Comparison of ENCODE assay signal across 12 cellular contexts in the genomic region with DNA sequence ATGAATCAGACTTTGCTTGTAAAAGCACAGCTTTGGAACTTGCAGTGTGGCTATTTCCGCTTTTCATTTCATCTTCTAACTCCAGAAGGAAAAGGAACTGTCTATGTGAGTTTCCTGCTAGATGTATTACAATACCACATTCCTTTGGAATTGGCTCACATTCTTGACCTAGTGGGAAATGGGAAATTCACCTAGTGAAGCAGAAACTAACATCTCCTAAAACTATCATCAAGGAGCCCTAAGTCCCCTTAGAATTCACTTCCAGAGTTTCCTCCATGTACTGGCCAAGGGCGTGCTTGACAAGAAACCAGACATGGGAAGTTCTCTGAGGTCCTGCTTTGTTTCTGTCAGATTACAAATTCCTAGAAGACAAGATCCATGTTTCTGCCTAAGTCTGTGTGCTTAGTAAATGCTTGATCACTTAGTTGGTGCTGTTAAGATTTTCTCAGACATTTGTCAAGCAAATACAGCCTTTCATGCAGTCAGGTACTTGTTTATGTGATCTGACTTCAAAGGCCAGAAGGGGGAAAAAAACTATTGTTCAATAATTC.
DNase-seq lines count a peak whose midpoint lies in the region; ATAC-seq and TF ChIP-seq lines count a peak whose summit lies in the region.
"Had no signal": no experiment of that assay in that cellular context is flagged by ENCODE, and none has a peak within 500 bp of the region (broad histone marks: within the 10 kb centered on the region; RNA-seq: fewer than 3 reads in every experiment).

No MANE protein-coding gene starts in this region.

- H3K27me3 ChIP-seq in RWPE2 (ENCODE audit: insufficient read depth, poor library complexity, severe bottlenecking) (no peaks in the 10 kb centered on the region), gastroesophageal sphincter (no peaks in the 10 kb centered on the region), neuronal stem cell (ENCODE audit: control insufficient read depth in 3 of 3, insufficient read depth in 3 of 3, low read depth in 1 of 3, low read length in 3 of 3) (no peaks in the 10 kb centered on the region)

- ATAC-seq in RWPE2 (ENCODE audit: low read depth) (peak; percentile 93), gastroesophageal sphincter (peak; percentile 12)
- ATAC-seq: stimulated activated effector memory CD8-positive, alpha-beta T cell treated with anti-CD3 and anti-CD28 coated beads, Interleukin-12 subunit alpha, Interleukin-12 subunit beta, amount 100 ng/mL, for 72 hours had no signal

- TF ChIP-seq CTCF in RWPE2 (IDR thresholded peaks at IDR 0.05; ENCODE audit: poor library complexity, severe bottlenecking) (no peak), gastroesophageal sphincter (IDR thresholded peaks at IDR 0.05) (no peak)

- H3K14ac ChIP-seq in neuronal stem cell (ENCODE audit: low read length): no peak overlapping the region

- no peak for TF ChIP-seq EP300 in gastroesophageal sphincter (IDR thresholded peaks at IDR 0.05)

- H3K9ac ChIP-seq in neuronal stem cell (ENCODE audit: low read depth, low read length, poor library complexity): no peak overlapping the region

- no peak overlapping the region for H3K4me2 ChIP-seq in neuronal stem cell (ENCODE audit: insufficient read depth, low read length, poor library complexity, severe bottlenecking)

- no peak overlapping the region for H2BK15ac ChIP-seq in neuronal stem cell (ENCODE audit: low read length)

- no peak overlapping the region for H4K91ac ChIP-seq in neuronal stem cell (ENCODE audit: low read depth, low read length, poor library complexity)

- no peak overlapping the region for H3K18ac ChIP-seq in neuronal stem cell (ENCODE audit: low read length)

- no peak overlapping the region for H2BK5ac ChIP-seq in neuronal stem cell (ENCODE audit: low read length)

- H3K4me3 ChIP-seq in RWPE2 (ENCODE audit: severe bottlenecking) (no peak overlapping the region), gastroesophageal sphincter (no peak overlapping the region), neuronal stem cell (ENCODE audit: low read length in 2 of 2) (no peak overlapping the region)

- H3K27ac ChIP-seq in RWPE2 (ENCODE audit: poor library complexity, severe bottlenecking) (peak overlapping the region; percentile 75), gastroesophageal sphincter (peak overlapping the region; percentile 79 to 91 (median 83)), neuronal stem cell (replicated peaks; ENCODE audit: low read length) (no peak overlapping the region)

- no peak overlapping the region for H3K4ac ChIP-seq in neuronal stem cell (ENCODE audit: low read length)

- H2BK12ac ChIP-seq in neuronal stem cell (ENCODE audit: low read length): no peak overlapping the region

- WGBS in gastroesophageal sphincter (ENCODE audit: low coverage in 1 of 2), 2 donors: 63 to 80% methylated on average over 1 to 2 of the region's 2 CpGs
- WGBS in neuronal stem cell (ENCODE audit: extremely low coverage in 2 of 2, insufficient read length in 2 of 2, insufficient replicate concordance in 1 of 2), 2 donors: no CpG with 5 or more reads among the region's 2 CpGs

- no peak overlapping the region for H2BK120ac ChIP-seq in neuronal stem cell (ENCODE audit: low read depth, low read length)

- peak; percentile 18 for DNase-seq in Ammon's horn (ENCODE audit: low spot score)
- DNase-seq in RWPE2 (ENCODE audit: low spot score): no peak
- DNase-seq in neuronal stem cell (ENCODE audit: low spot score): no peak
- DNase-seq in amygdala (lab: John Stamatoyannopoulos, UW): no peak
- no peak for DNase-seq in T1000 (lab: John Stamatoyannopoulos, UW)
- DNase-seq in stimulated activated naive CD4-positive, alpha-beta T cell treated with Interleukin-2 at 50 U/mL for 16 hours (lab: John Stamatoyannopoulos, UW): no peak
- DNase-seq in COLO829 (ENCODE audit: low spot score): no peak
- DNase-seq: CD8-positive, alpha-beta memory T cell; NCI-H1105; nucleus accumbens had no signal

- no peak overlapping the region for H3K23ac ChIP-seq in neuronal stem cell (ENCODE audit: low read depth, low read length, poor library complexity)

- no peak for TF ChIP-seq POLR2A in gastroesophageal sphincter (IDR thresholded peaks at IDR 0.05)

- no peaks in the 10 kb centered on the region for H3K36me3 ChIP-seq in RWPE2 (ENCODE audit: low read depth)
- no peaks in the 10 kb centered on the region for H3K36me3 ChIP-seq in gastroesophageal sphincter
- no peaks in the 10 kb centered on the region for H3K36me3 ChIP-seq in neuronal stem cell (replicated peaks in 1 of 2; ENCODE audit: control insufficient read depth in 2 of 2, insufficient read depth in 2 of 2, low read length in 2 of 2)

- H2AFZ ChIP-seq in neuronal stem cell (ENCODE audit: low read length): peak overlapping the region; percentile 14

- H3K79me1 ChIP-seq in neuronal stem cell (ENCODE audit: low read depth, low read length): no peaks in the 10 kb centered on the region

- no peaks in the 10 kb centered on the region for H3K9me3 ChIP-seq in RWPE2 (ENCODE audit: severe bottlenecking)
- H3K9me3 ChIP-seq in gastroesophageal sphincter: no peaks in the 10 kb centered on the region
- no peaks in the 10 kb centered on the region for H3K9me3 ChIP-seq in neuronal stem cell (replicated peaks in 1 of 2; ENCODE audit: control insufficient read depth in 2 of 2, insufficient read depth in 1 of 2, low read depth in 1 of 2, low read length in 2 of 2)

- H2AK5ac ChIP-seq in neuronal stem cell (ENCODE audit: low read depth, low read length): no peak overlapping the region

- no peak overlapping the region for H4K8ac ChIP-seq in neuronal stem cell (ENCODE audit: low read depth, low read length)

- H3K4me1 ChIP-seq in RWPE2 (ENCODE audit: insufficient read depth, poor library complexity, severe bottlenecking) (peaks cover 27% of the 10 kb centered on the region), gastroesophageal sphincter (peaks cover 14 to 49% (median 26%) of the 10 kb centered on the region in 3 donors), neuronal stem cell (ENCODE audit: control insufficient read depth in 2 of 2, insufficient read depth in 1 of 2, low read depth in 1 of 2, low read length in 2 of 2) (peaks cover 0 to 2% of the 10 kb centered on the region in 2 donors)
